8 cellular contexts compared by ENCODE assay signal in the genomic region with DNA sequence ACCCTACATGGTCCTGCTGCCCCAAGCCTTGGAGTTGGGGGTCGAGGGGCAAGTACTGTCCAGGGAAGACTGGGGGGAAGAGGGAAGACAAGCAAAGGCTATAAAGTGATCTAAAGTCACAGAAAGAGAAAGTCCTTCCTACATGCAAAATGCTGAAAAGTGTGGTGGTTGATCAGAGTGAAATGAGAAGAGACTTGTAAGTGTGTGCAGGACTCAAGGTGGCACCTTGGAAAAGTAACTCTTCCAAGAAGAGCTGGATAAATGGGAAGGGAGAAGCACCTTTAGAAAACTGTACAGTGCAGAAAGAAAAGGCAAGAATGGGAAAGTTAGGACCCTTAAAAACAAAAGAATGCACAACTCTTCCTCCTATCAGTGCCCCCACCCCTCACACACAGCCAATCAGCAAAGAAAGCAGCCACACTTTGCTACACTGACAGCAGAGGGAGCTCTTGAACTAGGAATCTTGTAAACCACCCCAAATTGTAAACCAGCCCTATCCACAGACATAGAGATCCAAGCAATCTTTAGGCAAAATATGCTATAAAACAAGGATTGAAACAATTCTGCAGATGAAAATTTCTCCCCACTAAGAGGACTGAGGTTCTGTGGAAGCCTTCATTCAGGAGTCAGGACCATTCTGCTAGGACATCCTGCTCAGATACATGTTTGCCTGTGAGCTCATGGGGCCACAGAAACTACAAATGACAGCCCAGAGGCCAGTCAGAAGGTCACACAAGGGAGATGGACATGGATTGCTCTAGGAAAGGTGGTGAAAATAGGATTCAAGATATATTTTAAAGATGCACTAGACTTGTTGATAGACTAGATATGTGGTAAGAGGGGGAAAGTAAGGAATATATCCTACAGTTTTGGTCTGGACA.
DNase-seq lines count a peak whose midpoint lies in the region; ATAC-seq, FAIRE-seq and TF ChIP-seq lines count a peak whose summit lies in the region.

No MANE protein-coding gene starts in this region.

- no peaks in the 10 kb centered on the region for H3K27me3 ChIP-seq in small intestine (ENCODE audit: control insufficient read depth in 2 of 2, insufficient read depth in 2 of 2, low read length in 2 of 2)

- H3K36me3 ChIP-seq in small intestine (ENCODE audit: control insufficient read depth in 2 of 2, insufficient read depth in 2 of 2, low read length in 2 of 2) = no peaks in the 10 kb centered on the region

- H3K9me3 ChIP-seq in small intestine (ENCODE audit: control insufficient read depth, low read depth) = no peaks in the 10 kb centered on the region

- H3K4me1 ChIP-seq in small intestine (ENCODE audit: control insufficient read depth in 2 of 2, insufficient read depth in 1 of 2, low read depth in 1 of 2, low read length in 1 of 2) = no peaks in the 10 kb centered on the region

- peak; percentile 66 for TF ChIP-seq CTCF in C4-2B (conservative IDR thresholded peaks at IDR 0.05)
- TF ChIP-seq CTCF in GM12865 (IDR thresholded peaks at IDR 0.05; ENCODE audit: insufficient read depth, low read depth, low read length, missing control alignments) = peak; percentile 54
- peak; percentile 51 for TF ChIP-seq CTCF in foreskin fibroblast (IDR thresholded peaks at IDR 0.05; ENCODE audit: low read depth, low read length)

- no peak for ATAC-seq in HG03520 (IDR thresholded peaks at IDR 0.05; ENCODE audit: unreplicated experiment)

- H3K4me3 ChIP-seq in GM12865 (ENCODE audit: low read depth, low read length) (no peak overlapping the region), foreskin fibroblast (ENCODE audit: low read depth in 1 of 2, low read length in 2 of 2) (no peak overlapping the region), small intestine (ENCODE audit: low read depth in 1 of 2, low read length in 2 of 2) (no peak overlapping the region)

- no peak overlapping the region for H3K27ac ChIP-seq in C4-2B
- no peak overlapping the region for H3K27ac ChIP-seq in small intestine (ENCODE audit: low read depth in 1 of 2, low read length in 1 of 2)

- FAIRE-seq in small intestine (lab: Jason Lieb, UNC) = no peak

- peak; percentile 45 for DNase-seq in GM12865 (ENCODE audit: low read depth)
- DNase-seq in LoVo (ENCODE audit: low spot score) = peak; percentile 55
- peak; percentile 9 for DNase-seq in T1000 (lab: John Stamatoyannopoulos, UW)
- peak in 1 of 2 donors; percentile 13 for DNase-seq in foreskin fibroblast
- peak; percentile 33 for DNase-seq in small intestine
- DNase-seq in activated CD4-positive, CD25-positive, alpha-beta regulatory T cell treated with anti-CD3 and anti-CD28 coated beads, Interleukin-2, amount 50 U/mL, for 72 hours = no peak

- WGBS in small intestine, 3 donors = 64 to 75% (median 68%) methylated on average over 1 of the region's 1 CpG
